7 cellular contexts compared by ENCODE assay signal in genomic region chr9:103397868-103398600, GRCh38.
A peak's percentile ranks its signal among the peaks of the same experiment; 100 is the strongest.
DNase-seq lines count a peak whose midpoint lies in the region; ATAC-seq and TF ChIP-seq lines count a peak whose summit lies in the region.

No MANE protein-coding gene starts in this region.

- no peak overlapping the region for H3K4me3 ChIP-seq in GM12864 (ENCODE audit: low read depth, low read length)
- no peak overlapping the region for H3K4me3 ChIP-seq in astrocyte of the spinal cord (ENCODE audit: low read depth, low read length)
- no peak overlapping the region for H3K4me3 ChIP-seq in thyroid gland (replicated peaks in 1 of 3)

- TF ChIP-seq CTCF in GM12864 (IDR thresholded peaks at IDR 0.05; ENCODE audit: low read depth, low read length, missing control alignments) (peak; percentile 73), astrocyte of the spinal cord (IDR thresholded peaks at IDR 0.05; ENCODE audit: low read depth, low read length) (peak; percentile 65), thyroid gland (IDR thresholded peaks at IDR 0.05) (peak; percentile 25 to 71 (median 48))

- no peaks in the 10 kb centered on the region for H3K4me1 ChIP-seq in thyroid gland

- DNase-seq in GM12864 (ENCODE audit: low read depth), result peak; percentile 5
- peak; percentile 83 for DNase-seq in NCI-H748 treated with DMSO at 0.1 percent for 48 hours (lab: John Stamatoyannopoulos, UW)
- DNase-seq in astrocyte of the spinal cord (ENCODE audit: low read depth, low spot score), result peak; percentile 57
- peak; percentile 68 for DNase-seq in kidney glomerular epithelial cell (lab: John Stamatoyannopoulos, UW)
- peak; percentile 35 to 45 for DNase-seq in thyroid gland

- 29 to 34% methylated on average over 4 to 5 of the region's 5 CpGs for WGBS in thyroid gland, 2 donors

- no peaks in the 10 kb centered on the region for H3K27me3 ChIP-seq in thyroid gland

- intact Hi-C loops in thyroid gland (cut with DNase I), result no loop called here

- in situ Hi-C loops in astrocyte of the spinal cord (cut with HindIII; ENCODE audit: low sequenced_read_pairs), result no loop called here

- ATAC-seq in GM21447 (IDR thresholded peaks at IDR 0.05; ENCODE audit: unreplicated experiment), result peak; percentile 94
- ATAC-seq in HG03520 (IDR thresholded peaks at IDR 0.05; ENCODE audit: unreplicated experiment), result peak; percentile 97

- H3K27ac ChIP-seq in thyroid gland, result no peak overlapping the region

- H3K9me3 ChIP-seq in thyroid gland, result no peaks in the 10 kb centered on the region

- no peak for TF ChIP-seq POLR2A in thyroid gland (IDR thresholded peaks at IDR 0.05)

- H3K36me3 ChIP-seq in thyroid gland, result no peaks in the 10 kb centered on the region

Comparison
In these comparisons a context has a peak if more than half of its experiments do, and no peak if none do; other contexts are left out.
1. DNase-seq: peak in every context shown above with its lines; median percentile 83 in NCI-H748 treated with DMSO at 0.1 percent for 48 hours; 68 in kidney glomerular epithelial cell; 57 in astrocyte of the spinal cord; 40 in thyroid gland; 5 in GM12864.